In genomic region chr6:133681880-133682279, GRCh38 we compare ENCODE assay signal across 16 cellular contexts.
"Had no signal": no experiment of that assay in that cellular context is flagged by ENCODE, and none has a peak within 500 bp of the region (broad histone marks: within the 10 kb centered on the region; RNA-seq: fewer than 3 reads in every experiment).

No MANE protein-coding gene starts in this region.

- H3K36me3 ChIP-seq: esophagus squamous epithelium, heart left ventricle, left lung, pancreas, upper lobe of right lung had no signal

- H3K27ac ChIP-seq: dorsolateral prefrontal cortex, esophagus squamous epithelium, heart left ventricle, left lung, pancreas, upper lobe of right lung had no signal

- H3K4me1 ChIP-seq: esophagus squamous epithelium, heart left ventricle, left lung, pancreas, upper lobe of right lung had no signal

- H3K9me3 ChIP-seq: esophagus squamous epithelium, heart left ventricle, left lung, pancreas, upper lobe of right lung had no signal

- H3K4me3 ChIP-seq: dorsolateral prefrontal cortex, esophagus squamous epithelium, heart left ventricle, left lung, pancreas, upper lobe of right lung had no signal

- DNase-seq: activated CD4-positive, alpha-beta T cell treated with anti-CD3 and anti-CD28 coated beads for 4 hours; activated CD8-positive, alpha-beta memory T cell treated with anti-CD3 and anti-CD28 coated beads, Interleukin-2, amount 50 U/mL, for 48 hours; activated CD8-positive, alpha-beta T cell treated with anti-CD3 and anti-CD28 coated beads, Interleukin-2, amount 10 ng/mL, durations not matched to agents 7 days and 5 days; activated naive CD8-positive, alpha-beta T cell treated with anti-CD3 and anti-CD28 coated beads, Interleukin-2, amount 10 ng/mL, durations not matched to agents 7 days and 5 days; aorta; dorsolateral prefrontal cortex; esophagus squamous epithelium; foreskin fibroblast; heart left ventricle; left lung; natural killer cell; pancreas; stimulated activated CD4-positive, alpha-beta T cell treated with anti-CD3 and anti-CD28 coated beads, Interleukin-4, amount 100 ng/mL, for 1 hour; T-cell; T1000; upper lobe of right lung had no signal

- H3K27me3 ChIP-seq: esophagus squamous epithelium, heart left ventricle, left lung, pancreas, upper lobe of right lung had no signal
